ENCODE assay signal across 18 cellular contexts in the genomic region with DNA sequence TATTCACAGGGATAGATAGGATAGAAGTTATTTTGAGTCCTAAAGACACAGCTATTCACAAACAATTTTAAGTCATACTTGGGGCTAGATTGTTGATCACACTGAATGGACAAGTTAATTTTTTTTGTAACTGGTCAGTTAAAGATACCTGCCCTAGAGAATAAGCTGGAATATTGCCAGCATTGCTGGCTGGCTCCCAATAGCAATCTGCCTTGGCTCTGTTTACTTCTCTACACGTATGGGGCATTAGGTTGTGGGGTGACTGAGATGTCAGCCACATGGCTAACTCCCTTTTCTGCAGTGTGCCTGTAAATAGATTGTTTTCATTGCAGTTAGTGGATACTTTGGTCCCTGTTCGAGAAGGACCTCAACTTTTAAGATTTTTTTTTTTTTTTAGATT.
DNase-seq lines count a peak whose midpoint lies in the region; ATAC-seq lines count a peak whose summit lies in the region.
"Had no signal": no experiment of that assay in that cellular context is flagged by ENCODE, and none has a peak within 500 bp of the region (broad histone marks: within the 10 kb centered on the region; RNA-seq: fewer than 3 reads in every experiment).

No MANE protein-coding gene starts in this region.

- H3K27me3 ChIP-seq in HAP-1 (ENCODE audit: low read depth): no peaks in the 10 kb centered on the region

- peaks cover 0 to 2% of the 10 kb centered on the region in 2 donors for H3K9me3 Mint-ChIP-seq in stimulated activated naive B cell treated with anti-CD40 and anti-IgM and Interleukin-4, amounts not matched to agents 10 μg/mL and 1 μg/mL and 100 μg/mL, for 72 hours

- peak; percentile 2 for DNase-seq in NCI-H146 (lab: John Stamatoyannopoulos, UW)
- DNase-seq in NCI-H146 treated with DMSO at 0.1 percent for 48 hours (lab: John Stamatoyannopoulos, UW; ENCODE audit: unreplicated experiment): no peak
- DNase-seq in NCI-H1092 (lab: John Stamatoyannopoulos, UW): peak; percentile 18
- DNase-seq in RPMI8226: peak; percentile 5
- DNase-seq in G401 (ENCODE audit: low spot score): no peak
- no peak for DNase-seq in HAP-1 (ENCODE audit: low spot score in 2 of 2)
- no peak for DNase-seq in stimulated activated naive B cell treated with anti-CD40 and anti-IgM and Interleukin-4, amounts not matched to agents 10 μg/mL and 1 μg/mL and 100 μg/mL, for 72 hours
- DNase-seq: DMS79, Karpas-422, MV-4-11, NCI-H1436 treated with DMSO at 0.1 percent for 48 hours, NCI-H2029 treated with DMSO at 0.1 percent for 48 hours, NCI-H524 treated with DMSO at 0.1 percent for 48 hours had no signal

- H3K36me3 ChIP-seq in HAP-1 (replicated peaks): no peaks in the 10 kb centered on the region

- no peaks in the 10 kb centered on the region for H3K36me3 Mint-ChIP-seq in stimulated activated naive B cell treated with anti-CD40 and anti-IgM and Interleukin-4, amounts not matched to agents 10 μg/mL and 1 μg/mL and 100 μg/mL, for 72 hours

- H3K27ac Mint-ChIP-seq in stimulated activated naive B cell treated with anti-CD40 and anti-IgM and Interleukin-4, amounts not matched to agents 10 μg/mL and 1 μg/mL and 100 μg/mL, for 72 hours: no peak overlapping the region
- H3K27ac Mint-ChIP-seq: B cell, IgD-negative memory B cell had no signal

- H3K4me1 Mint-ChIP-seq in stimulated activated naive B cell treated with anti-CD40 and anti-IgM and Interleukin-4, amounts not matched to agents 10 μg/mL and 1 μg/mL and 100 μg/mL, for 72 hours: no peaks in the 10 kb centered on the region
- H3K4me1 Mint-ChIP-seq: B cell, IgD-negative memory B cell had no signal

- H3K9me3 ChIP-seq in HAP-1: no peaks in the 10 kb centered on the region
- H3K9me3 ChIP-seq: A549 had no signal

- peaks cover 20% of the 10 kb centered on the region for H3K4me1 ChIP-seq in HAP-1

- H3K27me3 Mint-ChIP-seq in stimulated activated naive B cell treated with anti-CD40 and anti-IgM and Interleukin-4, amounts not matched to agents 10 μg/mL and 1 μg/mL and 100 μg/mL, for 72 hours: no peaks in the 10 kb centered on the region
- H3K27me3 Mint-ChIP-seq: B cell, IgD-negative memory B cell had no signal

- no peak overlapping the region for H3K4me3 Mint-ChIP-seq in stimulated activated naive B cell treated with anti-CD40 and anti-IgM and Interleukin-4, amounts not matched to agents 10 μg/mL and 1 μg/mL and 100 μg/mL, for 72 hours
- H3K4me3 Mint-ChIP-seq: B cell, IgD-negative memory B cell had no signal

- in situ Hi-C loops in G401 (cut with HindIII; ENCODE audit: low sequenced_read_pairs): no loop called here
- in situ Hi-C loops in HAP-1 (cut with MboI; ENCODE audit: low sequenced_read_pairs): no loop called here

- H3K4me3 ChIP-seq in HAP-1: no peak overlapping the region
- H3K4me3 ChIP-seq: A549, GM12878 had no signal

- no peak for ATAC-seq in stimulated activated naive B cell treated with anti-CD40 and anti-IgM and Interleukin-4, amounts not matched to agents 10 μg/mL and 1 μg/mL and 100 μg/mL, for 72 hours (replicated peaks)
- ATAC-seq: A549, GM12878, SK-N-SH treated with all-trans-retinoic acid at 6 μM for 48 hours had no signal

Comparison
In these comparisons a context has a peak if more than half of its experiments do, and no peak if none do; other contexts are left out.
1. DNase-seq: peak in NCI-H146 (single experiment), NCI-H1092 (single experiment) and RPMI8226 (single experiment); none in NCI-H146 treated with DMSO at 0.1 percent for 48 hours (single experiment), G401 (single experiment), HAP-1 (0 of 2) and stimulated activated naive B cell treated with anti-CD40 and anti-IgM and Interleukin-4, amounts not matched to agents 10 μg/mL and 1 μg/mL and 100 μg/mL, for 72 hours (single experiment).